ENCODE assay signal across 8 cellular contexts in the genomic region with DNA sequence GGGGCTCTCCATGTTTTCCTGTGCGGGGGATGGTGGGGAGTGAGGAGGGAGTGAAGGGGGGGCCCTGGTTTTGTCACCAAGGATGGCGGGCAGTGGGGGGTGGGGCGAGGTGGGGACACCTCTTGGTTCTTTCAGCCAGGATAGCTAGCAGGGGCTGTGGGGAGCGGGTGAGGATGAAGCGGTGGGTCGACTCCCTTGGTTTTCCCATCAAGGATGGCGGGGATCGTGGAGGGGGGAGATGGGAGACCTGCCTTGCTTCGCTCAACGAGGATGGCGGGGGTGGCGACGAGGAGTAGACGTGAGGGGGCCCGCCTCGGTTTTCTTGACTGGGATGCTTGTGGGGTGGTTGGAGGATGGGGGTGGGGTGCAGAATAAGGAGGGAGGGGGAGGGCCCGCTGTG. TPM values are rescaled to one million over a fixed set of nuclear protein-coding genes. Genes with fewer than 3 reads are reported as not detected.
DNase-seq lines count a peak whose midpoint lies in the region; ATAC-seq lines count a peak whose summit lies in the region.

No MANE protein-coding gene starts in this region.

- no peaks in the 10 kb centered on the region for H3K36me3 Mint-ChIP-seq in central memory CD8-positive, alpha-beta T cell (ENCODE audit: insufficient read depth)

- H3K27ac Mint-ChIP-seq in central memory CD8-positive, alpha-beta T cell (ENCODE audit: low read depth): no peak overlapping the region

- no peak overlapping the region for H2BK15ac ChIP-seq in mesendoderm (replicated peaks; ENCODE audit: low read depth)

- ATAC-seq in central memory CD8-positive, alpha-beta T cell (replicated peaks; ENCODE audit: extremely low read depth, poor library complexity, severe bottlenecking): no peak
- no peak for ATAC-seq in aorta (ENCODE audit: low FRiP score)
- ATAC-seq in HG02588 (IDR thresholded peaks at IDR 0.05; ENCODE audit: unreplicated experiment): no peak

- H4K5ac ChIP-seq in mesendoderm (ENCODE audit: low read length): no peak overlapping the region

- H2AK5ac ChIP-seq in mesendoderm (ENCODE audit: low read length): no peak overlapping the region

- no peak overlapping the region for H3K23ac ChIP-seq in mesendoderm (ENCODE audit: low read length)

- H2BK5ac ChIP-seq in mesendoderm (ENCODE audit: low read length): no peak overlapping the region

- peak overlapping the region; percentile 70 for H3K56ac ChIP-seq in mesendoderm (ENCODE audit: low read length)

- peak overlapping the region; percentile 50 for H3K9ac ChIP-seq in mesendoderm (ENCODE audit: low read length)

- H4K8ac ChIP-seq in mesendoderm (ENCODE audit: low read depth, low read length): no peak overlapping the region

- no peaks in the 10 kb centered on the region for H3K9me3 Mint-ChIP-seq in central memory CD8-positive, alpha-beta T cell

- intact Hi-C loops in aorta (cut with DNase I): no loop called here

- H3K27ac ChIP-seq in mesendoderm (ENCODE audit: low read depth, low read length) (no peak overlapping the region), aorta (ENCODE audit: low read depth in 1 of 2, low read length in 2 of 2) (peak overlapping the region; percentile 5 to 98)

- DNase-seq in stimulated activated CD4-positive, alpha-beta T cell treated with anti-CD3 and anti-CD28 coated beads, Interleukin-4, amount 100 ng/mL, for 1 hour: peak; percentile 2
- no peak for DNase-seq in stimulated activated CD4-positive, alpha-beta T cell treated with anti-CD3 and anti-CD28 coated beads, Interleukin-2, amount 100 ng/mL, for 24 hours
- DNase-seq in central memory CD8-positive, alpha-beta T cell (ENCODE audit: low spot score in 2 of 2): no peak
- DNase-seq in mesendoderm (no peak), aorta (peak; percentile 58 to 75), OCI-M1 (lab: John Stamatoyannopoulos, UW) (no peak)
- no peak for DNase-seq in stimulated activated naive CD4-positive, alpha-beta T cell (lab: John Stamatoyannopoulos, UW)

- H3K4me3 Mint-ChIP-seq in central memory CD8-positive, alpha-beta T cell: peak overlapping the region; percentile 52

- no peak overlapping the region for H3K4me3 ChIP-seq in mesendoderm (ENCODE audit: low read length)
- H3K4me3 ChIP-seq in aorta (ENCODE audit: low read length in 2 of 2): peak overlapping the region; percentile 68 to 93

- H3K79me2 ChIP-seq in mesendoderm (ENCODE audit: control insufficient read depth, insufficient read depth, low read length): no peaks in the 10 kb centered on the region

- no peak overlapping the region for H2BK120ac ChIP-seq in mesendoderm (ENCODE audit: low read depth, low read length)

- H3K27me3 ChIP-seq in mesendoderm (ENCODE audit: insufficient read depth, low read length, poor library complexity) (no peaks in the 10 kb centered on the region), aorta (ENCODE audit: control insufficient read depth in 1 of 2, insufficient read depth in 2 of 2, low read length in 1 of 2) (no peaks in the 10 kb centered on the region)

- no CpG with 5 or more reads among the region's 17 CpGs for WGBS in mesendoderm (ENCODE audit: extremely low coverage, insufficient coverage, low lambda C conversion rate)
- WGBS in aorta, 2 donors: 0 to 17% methylated on average over 8 to 17 of the region's 17 CpGs

- H3K36me3 ChIP-seq in mesendoderm (ENCODE audit: control insufficient read depth, insufficient read depth, low read length) (no peaks in the 10 kb centered on the region), aorta (ENCODE audit: control insufficient read depth in 1 of 2, insufficient read depth in 2 of 2, low read length in 1 of 2) (no peaks in the 10 kb centered on the region)

- no peak overlapping the region for H3K4me2 ChIP-seq in mesendoderm (ENCODE audit: low read length)

- peaks cover 27% of the 10 kb centered on the region for H3K4me1 Mint-ChIP-seq in central memory CD8-positive, alpha-beta T cell

- no peaks in the 10 kb centered on the region for H3K79me1 ChIP-seq in mesendoderm (ENCODE audit: low read length)

- H3K18ac ChIP-seq in mesendoderm (ENCODE audit: low read length): no peak overlapping the region

- peaks cover 10% of the 10 kb centered on the region for H3K27me3 Mint-ChIP-seq in central memory CD8-positive, alpha-beta T cell

- no peaks in the 10 kb centered on the region for H3K4me1 ChIP-seq in mesendoderm (ENCODE audit: control insufficient read depth, low read depth, low read length)
- no peaks in the 10 kb centered on the region for H3K4me1 ChIP-seq in aorta (ENCODE audit: control insufficient read depth in 1 of 2, insufficient read depth in 2 of 2, low read length in 2 of 2)

- no peak overlapping the region for H3K4ac ChIP-seq in mesendoderm (ENCODE audit: low read depth, low read length)

- H3K9me3 ChIP-seq in aorta (ENCODE audit: control insufficient read depth, low read length): no peaks in the 10 kb centered on the region

RNA-seq across cellular contexts. Expression of a gene that starts 0.6 kb away (rescaled TPM):
- 17.6 TPM for polyA plus RNA-seq in mesendoderm (2013, experiment 1 of 2)
- 18.1 TPM for polyA plus RNA-seq in mesendoderm (2013, experiment 2 of 2)
- 1,000 to 10,000 TPM in 1 of 2 donors, 100 to 1,000 TPM in 1; 875 to 2,023 TPM for total RNA-seq in aorta
- polyA plus RNA-seq in aorta: 1,000 to 10,000 TPM; 1,215 to 2,126 TPM

Comparison
In these comparisons a context has a peak if more than half of its experiments do, and no peak if none do; other contexts are left out.
1. DNase-seq: peak in stimulated activated CD4-positive, alpha-beta T cell treated with anti-CD3 and anti-CD28 coated beads, Interleukin-4, amount 100 ng/mL, for 1 hour (single experiment) and aorta (2 of 2); none in stimulated activated CD4-positive, alpha-beta T cell treated with anti-CD3 and anti-CD28 coated beads, Interleukin-2, amount 100 ng/mL, for 24 hours (0 of 2), central memory CD8-positive, alpha-beta T cell (0 of 2), mesendoderm (single experiment), stimulated activated naive CD4-positive, alpha-beta T cell (0 of 6) and OCI-M1 (single experiment).